In genomic region chr2:241304039-241304670, GRCh38 we compare ENCODE assay signal across 3 cellular contexts.
TF ChIP-seq lines count a peak whose summit lies in the region.

No MANE protein-coding gene starts in this region.

TF ChIP-seq in SK-N-SH, 30 proteins besides CTCF, POLR2A, EP300 and RAD21:
- TF ChIP-seq CHD2 (IDR thresholded peaks at IDR 0.05; ENCODE audit: low read length, partially characterized antibody), result peak; percentile 29
- TF ChIP-seq RCOR1 (IDR thresholded peaks at IDR 0.05; ENCODE audit: low read length), result 0 out of 2 replicates have a peak, but pooled peaks have one; percentile 35
- no peak for TF ChIP-seq IRF3 (IDR thresholded peaks at IDR 0.05; ENCODE audit: low read depth, low read length)

TF ChIP-seq in SK-N-SH treated with all-trans-retinoic acid at 6 μM for 48 hours, 23 proteins besides CTCF, POLR2A, EP300 and RAD21:
- TF ChIP-seq PPARA (CRISPR knock-in tag; IDR thresholded peaks at IDR 0.05; ENCODE audit: borderline replicate concordance), result no peak
- no peak for TF ChIP-seq OSR1 (CRISPR knock-in tag; IDR thresholded peaks at IDR 0.05)
- TF ChIP-seq ZNF70 (CRISPR knock-in tag; IDR thresholded peaks at IDR 0.05), result no peak
- TF ChIP-seq ISL1 (CRISPR knock-in tag; IDR thresholded peaks at IDR 0.05), result no peak
- no peak for TF ChIP-seq CSRNP3 (CRISPR knock-in tag; IDR thresholded peaks at IDR 0.05)
- no peak for TF ChIP-seq ARNTL (CRISPR knock-in tag; IDR thresholded peaks at IDR 0.05; ENCODE audit: borderline replicate concordance, low read depth)
- no peak for TF ChIP-seq CSDC2 (CRISPR knock-in tag; IDR thresholded peaks at IDR 0.05)
- no peak for TF ChIP-seq SNAI2 (CRISPR knock-in tag; IDR thresholded peaks at IDR 0.05)
- no peak for TF ChIP-seq RARB (CRISPR knock-in tag; IDR thresholded peaks at IDR 0.05)
- no peak for TF ChIP-seq ZFP3 (CRISPR knock-in tag; IDR thresholded peaks at IDR 0.05)
- TF ChIP-seq ZNF565 (CRISPR knock-in tag; conservative IDR thresholded peaks at IDR 0.05; ENCODE audit: low read depth), result no peak
- TF ChIP-seq GLIS3 (CRISPR knock-in tag; IDR thresholded peaks at IDR 0.05), result no peak
- no peak for TF ChIP-seq ESRRG (CRISPR knock-in tag; IDR thresholded peaks at IDR 0.05)
- TF ChIP-seq ZFP30 (CRISPR knock-in tag; IDR thresholded peaks at IDR 0.05), result no peak
- TF ChIP-seq TSHZ2 (CRISPR knock-in tag; IDR thresholded peaks at IDR 0.05), result no peak
- no peak for TF ChIP-seq ZNF8 (CRISPR knock-in tag; IDR thresholded peaks at IDR 0.05)
- no peak for TF ChIP-seq CREB5 (CRISPR knock-in tag; IDR thresholded peaks at IDR 0.05; ENCODE audit: low read depth)
TF ChIP-seq in SK-N-SH treated with all-trans-retinoic acid at 6 μM for 48 hours: peak in this region for 0.

TF ChIP-seq in GM12878, 131 proteins besides CTCF, POLR2A, EP300 and RAD21:
- no peak for TF ChIP-seq MTA3 (IDR thresholded peaks at IDR 0.05; ENCODE audit: borderline replicate concordance, low read length)
- no peak for TF ChIP-seq SP1 (IDR thresholded peaks at IDR 0.05; ENCODE audit: low read depth, low read length)
- no peak for TF ChIP-seq MAX (IDR thresholded peaks at IDR 0.05; ENCODE audit: low read depth, low read length)
- TF ChIP-seq BHLHE40 (IDR thresholded peaks at IDR 0.05; ENCODE audit: borderline replicate concordance in 1 of 2, low read depth in 2 of 2, low read length in 1 of 2), result no peak
- no peak for TF ChIP-seq SMAD5 (IDR thresholded peaks at IDR 0.05; ENCODE audit: low read depth)
- TF ChIP-seq FOS (IDR thresholded peaks at IDR 0.05; ENCODE audit: borderline replicate concordance, extremely low read depth, insufficient read length), result no peak
- TF ChIP-seq ZNF384 (IDR thresholded peaks at IDR 0.05; ENCODE audit: borderline replicate concordance, low read depth, low read length), result no peak
- TF ChIP-seq ZNF687 (IDR thresholded peaks at IDR 0.05), result no peak
- TF ChIP-seq MEF2B (IDR thresholded peaks at IDR 0.05; ENCODE audit: partially characterized antibody, poor library complexity, severe bottlenecking), result no peak
- TF ChIP-seq ZNF24 (IDR thresholded peaks at IDR 0.05), result no peak
- TF ChIP-seq JUND (IDR thresholded peaks at IDR 0.05; ENCODE audit: low read depth, low read length), result no peak
- TF ChIP-seq MYB (IDR thresholded peaks at IDR 0.05; ENCODE audit: borderline replicate concordance, low read depth, low read length), result no peak
- TF ChIP-seq BACH1 (IDR thresholded peaks at IDR 0.05; ENCODE audit: borderline replicate concordance), result no peak
